Comparison of ENCODE assay signal across 8 cellular contexts in genomic region chr6:14210663-14211595, GRCh38.
DNase-seq lines count a peak whose midpoint lies in the region; ATAC-seq, FAIRE-seq and TF ChIP-seq lines count a peak whose summit lies in the region.

No MANE protein-coding gene starts in this region.

- no peaks in the 10 kb centered on the region for H3K9me3 ChIP-seq in kidney (ENCODE audit: control insufficient read depth in 1 of 2, low read length in 2 of 2)

- intact Hi-C loops in kidney (cut with DNase I) = no loop called here

- no peaks in the 10 kb centered on the region for H3K36me3 ChIP-seq in kidney (ENCODE audit: control insufficient read depth in 1 of 2, insufficient read depth in 2 of 2, low read length in 2 of 2)

- FAIRE-seq in kidney (lab: Jason Lieb, UNC) = no peak

- peak overlapping the region; percentile 91 to 92 for H3K27ac ChIP-seq in kidney (ENCODE audit: low read depth in 2 of 2, low read length in 2 of 2)

- H3K4me1 ChIP-seq in kidney (ENCODE audit: control insufficient read depth in 1 of 2, insufficient read depth in 1 of 2, low read depth in 1 of 2, low read length in 2 of 2) = peaks cover 13 to 25% of the 10 kb centered on the region in 2 donors

- H3K4me3 ChIP-seq in AG10803 (ENCODE audit: low read length) (peak overlapping the region; percentile 75), kidney (ENCODE audit: low read length in 2 of 2) (peak overlapping the region; percentile 75 to 77)

- ATAC-seq in GM18909 (IDR thresholded peaks at IDR 0.05; ENCODE audit: poor library complexity, unreplicated experiment) = peak; percentile 93
- ATAC-seq in HG03159 (IDR thresholded peaks at IDR 0.05; ENCODE audit: unreplicated experiment) = peak; percentile 92
- peak; percentile 93 to 96 for ATAC-seq in activated CD4-positive, CD25-positive, alpha-beta regulatory T cell treated with anti-CD3 and anti-CD28 coated beads, Interleukin-2, amount 50 U/mL, for 24 hours

- TF ChIP-seq CTCF in AG10803 (conservative IDR thresholded peaks at IDR 0.05; ENCODE audit: low read length) = peak; percentile 30
- TF ChIP-seq CTCF in kidney (IDR thresholded peaks at IDR 0.05; ENCODE audit: borderline replicate concordance, extremely low read depth, insufficient read depth) = peak; percentile 95

- DNase-seq in AG10803 (ENCODE audit: low read depth) (peak; percentile 84), NCI-H2227 (lab: John Stamatoyannopoulos, UW; ENCODE audit: unreplicated experiment) (peak; percentile 97), cerebellar nuclear complex (lab: John Stamatoyannopoulos, UW) (peak; percentile 7 to 67), kidney (peak; percentile 98)
- DNase-seq in stimulated activated CD4-positive, alpha-beta T cell treated with anti-CD3 and anti-CD28 coated beads, Interleukin-15, amount 100 ng/mL, for 1 hour (ENCODE audit: low read depth in 1 of 2, low spot score in 1 of 2) = peak; percentile 80 to 88

- peak overlapping the region; percentile 87 to 90 for H3K9ac ChIP-seq in kidney (ENCODE audit: low read length in 2 of 2)

Comparison
In these comparisons a context has a peak if more than half of its experiments do, and no peak if none do; other contexts are left out.
1. Peak in every context shown above with its lines: DNase-seq, ATAC-seq, H3K4me3 ChIP-seq and H3K27ac ChIP-seq.
2. DNase-seq: peak in every context shown above with its lines; median percentile 98 in kidney; 97 in NCI-H2227; 84 in AG10803; 84 in stimulated activated CD4-positive, alpha-beta T cell treated with anti-CD3 and anti-CD28 coated beads, Interleukin-15, amount 100 ng/mL, for 1 hour; 37 in cerebellar nuclear complex.